In the genomic region with DNA sequence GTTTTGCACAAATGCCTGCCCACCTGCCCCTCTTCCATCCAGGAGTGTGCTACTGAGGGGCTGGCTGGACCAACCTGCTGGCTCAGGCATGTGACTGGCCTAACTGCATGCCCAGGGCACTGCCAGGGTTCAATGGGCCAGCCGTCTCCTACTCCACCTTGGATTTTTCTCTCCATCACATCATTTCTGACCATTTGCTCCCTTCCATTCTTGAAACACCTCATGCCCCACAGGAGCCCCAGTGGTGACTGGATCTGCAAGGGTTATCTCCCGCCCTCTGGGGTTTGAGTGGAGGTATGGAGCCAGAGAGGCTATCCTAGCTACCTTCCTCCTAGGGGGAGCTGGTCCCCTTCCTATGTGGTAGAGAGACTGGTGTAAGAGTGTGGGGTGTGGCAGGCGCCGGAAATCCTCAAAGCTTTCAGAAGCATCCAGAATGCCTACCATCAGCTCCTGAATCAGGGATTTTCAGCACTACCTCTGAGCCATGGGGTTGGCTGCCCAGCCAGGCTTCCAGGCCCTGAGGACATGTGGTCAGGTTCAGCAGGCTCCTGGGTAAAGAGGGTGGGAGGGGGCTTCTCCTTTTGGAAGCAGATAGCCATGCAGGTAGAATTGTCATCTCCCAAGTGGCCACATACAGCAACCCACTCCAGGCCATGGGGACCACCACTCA, we compare ENCODE assay signal across 16 cellular contexts. TPM values are rescaled to one million over a fixed set of nuclear protein-coding genes. Genes with fewer than 3 reads are reported as not detected.
A peak's percentile ranks its signal among the peaks of the same experiment; 100 is the strongest.
DNase-seq lines count a peak whose midpoint lies in the region; ATAC-seq and TF ChIP-seq lines count a peak whose summit lies in the region.
"Had no signal": no experiment of that assay in that cellular context is flagged by ENCODE, and none has a peak within 500 bp of the region (broad histone marks: within the 10 kb centered on the region; RNA-seq: fewer than 3 reads in every experiment).

No MANE protein-coding gene starts in this region.

- H4K8ac ChIP-seq in mesendoderm (ENCODE audit: low read depth, low read length) = no peak overlapping the region

- H2AK5ac ChIP-seq in mesendoderm (ENCODE audit: low read length) = no peak overlapping the region

- H3K27ac ChIP-seq in left ventricle myocardium inferior (replicated peaks) (no peak overlapping the region), RWPE2 (ENCODE audit: poor library complexity, severe bottlenecking) (no peak overlapping the region), mesendoderm (ENCODE audit: low read depth, low read length) (no peak overlapping the region), esophagus muscularis mucosa (replicated peaks in 1 of 4) (no peak overlapping the region), lower lobe of right lung (no peak overlapping the region)
- H3K27ac ChIP-seq: SJCRH30 had no signal

- H3K9ac ChIP-seq in mesendoderm (ENCODE audit: low read length) = no peak overlapping the region

- H3K4me3 ChIP-seq in left ventricle myocardium inferior (no peak overlapping the region), RWPE2 (ENCODE audit: severe bottlenecking) (no peak overlapping the region), mesendoderm (ENCODE audit: low read length) (no peak overlapping the region), esophagus muscularis mucosa (no peak overlapping the region), lower lobe of right lung (no peak overlapping the region)
- H3K4me3 ChIP-seq: HAP-1, SJCRH30 had no signal

- no peaks in the 10 kb centered on the region for H3K9me3 ChIP-seq in left ventricle myocardium inferior (replicated peaks)
- H3K9me3 ChIP-seq in RWPE2 (ENCODE audit: severe bottlenecking) = no peaks in the 10 kb centered on the region
- H3K9me3 ChIP-seq in esophagus muscularis mucosa = no peaks in the 10 kb centered on the region
- no peaks in the 10 kb centered on the region for H3K9me3 ChIP-seq in lower lobe of right lung
- H3K9me3 ChIP-seq: HAP-1, SJCRH30 had no signal

- H3K79me2 ChIP-seq in mesendoderm (ENCODE audit: control insufficient read depth, insufficient read depth, low read length) = peaks cover 18% of the 10 kb centered on the region

- no peak overlapping the region for H3K4ac ChIP-seq in mesendoderm (ENCODE audit: low read depth, low read length)

- no peak overlapping the region for H3K23ac ChIP-seq in mesendoderm (ENCODE audit: low read length)

- intact Hi-C loops in cardiac septum (cut with DNase I) = loop anchor here (10.0 kb wide), 1 partner anchor 1017 kb away; no protein-coding TSS in a partner anchor
- intact Hi-C loops in left ventricle myocardium inferior (cut with micrococcal nuclease) = no loop called here
- intact Hi-C loops in esophagus muscularis mucosa (cut with DNase I) = loop anchor here (10.0 kb wide), 1 partner anchor 293 kb away; a partner anchor contains a TSS
- intact Hi-C loops in lower lobe of right lung (cut with DNase I) = no loop called here

- no peak overlapping the region for H4K5ac ChIP-seq in mesendoderm (ENCODE audit: low read length)

- H3K4me1 ChIP-seq in left ventricle myocardium inferior = peaks cover 37% of the 10 kb centered on the region
- H3K4me1 ChIP-seq in RWPE2 (ENCODE audit: insufficient read depth, poor library complexity, severe bottlenecking) = peaks cover 3% of the 10 kb centered on the region
- H3K4me1 ChIP-seq in mesendoderm (ENCODE audit: control insufficient read depth, low read depth, low read length) = peaks cover 5% of the 10 kb centered on the region
- peaks cover 21 to 32% (median 28%) of the 10 kb centered on the region in 4 donors for H3K4me1 ChIP-seq in esophagus muscularis mucosa
- H3K4me1 ChIP-seq in lower lobe of right lung = peaks cover 28% of the 10 kb centered on the region

- H3K27me3 ChIP-seq in left ventricle myocardium inferior (ENCODE audit: low read depth) (no peaks in the 10 kb centered on the region), RWPE2 (ENCODE audit: insufficient read depth, poor library complexity, severe bottlenecking) (no peaks in the 10 kb centered on the region), mesendoderm (ENCODE audit: insufficient read depth, low read length, poor library complexity) (no peaks in the 10 kb centered on the region), esophagus muscularis mucosa (no peaks in the 10 kb centered on the region), lower lobe of right lung (ENCODE audit: low read depth) (no peaks in the 10 kb centered on the region)
- H3K27me3 ChIP-seq: SJCRH30 had no signal

- no peak overlapping the region for H3K56ac ChIP-seq in mesendoderm (ENCODE audit: low read length)

- WGBS in mesendoderm (ENCODE audit: extremely low coverage, insufficient coverage, low lambda C conversion rate) = no CpG with 5 or more reads among the region's 4 CpGs
- 95% methylated on average over 4 of the region's 4 CpGs for WGBS in esophagus muscularis mucosa

- no peak for TF ChIP-seq POLR2A in esophagus muscularis mucosa (IDR thresholded peaks at IDR 0.05; ENCODE audit: low read depth)

- DNase-seq in cardiac septum (ENCODE audit: low spot score) (peak; percentile 50), left ventricle myocardium inferior (no peak), RWPE2 (ENCODE audit: low spot score) (peak; percentile 15), mesendoderm (peak; percentile 60), esophagus muscularis mucosa (ENCODE audit: extremely low spot score) (no peak), lower lobe of right lung (no peak), DMS114 treated with DMSO at 0.1 percent for 48 hours (lab: John Stamatoyannopoulos, UW; ENCODE audit: unreplicated experiment) (no peak)
- DNase-seq: ACHN; CD4-positive, alpha-beta memory T cell; Kasumi-1; NCI-H1105 treated with DMSO at 0.1 percent for 48 hours; NCI-H187 treated with DMSO at 0.1 percent for 48 hours; NCI-H2171; SJCRH30 had no signal

- TF ChIP-seq CTCF in left ventricle myocardium inferior (IDR thresholded peaks at IDR 0.05; ENCODE audit: borderline replicate concordance) (no peak), RWPE2 (IDR thresholded peaks at IDR 0.05; ENCODE audit: poor library complexity, severe bottlenecking) (no peak), esophagus muscularis mucosa (IDR thresholded peaks at IDR 0.05) (no peak), lower lobe of right lung (IDR thresholded peaks at IDR 0.05) (no peak)

- peaks cover 9% of the 10 kb centered on the region for H3K79me1 ChIP-seq in mesendoderm (ENCODE audit: low read length)

- no peak overlapping the region for H3K4me2 ChIP-seq in mesendoderm (ENCODE audit: low read length)

- no peak for TF ChIP-seq EP300 in esophagus muscularis mucosa (IDR thresholded peaks at IDR 0.05)

- H3K18ac ChIP-seq in mesendoderm (ENCODE audit: low read length) = no peak overlapping the region

- H3K36me3 ChIP-seq in left ventricle myocardium inferior (peaks cover 5% of the 10 kb centered on the region), RWPE2 (ENCODE audit: low read depth) (peaks cover 24% of the 10 kb centered on the region), mesendoderm (ENCODE audit: control insufficient read depth, insufficient read depth, low read length) (no peaks in the 10 kb centered on the region), esophagus muscularis mucosa (peaks cover 0 to 8% (median 4%) of the 10 kb centered on the region in 4 donors), lower lobe of right lung (peaks cover 10% of the 10 kb centered on the region)
- H3K36me3 ChIP-seq: SJCRH30 had no signal

- no peak overlapping the region for H2BK15ac ChIP-seq in mesendoderm (replicated peaks; ENCODE audit: low read depth)

- H2BK5ac ChIP-seq in mesendoderm (ENCODE audit: low read length) = no peak overlapping the region

- no peak for ATAC-seq in RWPE2 (ENCODE audit: low read depth)
- ATAC-seq in lower lobe of right lung = no peak
- no peak for ATAC-seq in GM21619 (IDR thresholded peaks at IDR 0.05; ENCODE audit: unreplicated experiment)

- no peak overlapping the region for H2BK120ac ChIP-seq in mesendoderm (ENCODE audit: low read depth, low read length)

RNA-seq across cellular contexts. Expression of a gene that starts 2.9 kb away (rescaled TPM):
- total RNA-seq in cardiac septum (77.6 TPM), left ventricle myocardium inferior (48.5 TPM), esophagus muscularis mucosa (10 to 100 TPM; 16.2 to 34.6 (median 24.9) TPM), lower lobe of right lung (59.8 TPM)
- 202 TPM for polyA plus RNA-seq in mesendoderm (2013, experiment 1 of 2)
- 199 TPM for polyA plus RNA-seq in mesendoderm (2013, experiment 2 of 2)

RNA-seq across cellular contexts. Expression of a gene that starts 8.9 kb away (rescaled TPM):
- 18.1 TPM for total RNA-seq in cardiac septum
- total RNA-seq in left ventricle myocardium inferior = 12.5 TPM
- 39.4 TPM for polyA plus RNA-seq in mesendoderm (2013, experiment 1 of 2)
- polyA plus RNA-seq in mesendoderm (2013, experiment 2 of 2) = 38.7 TPM
- 10 to 100 TPM; 27.8 to 50.5 (median 42.6) TPM for total RNA-seq in esophagus muscularis mucosa
- total RNA-seq in lower lobe of right lung = 24.3 TPM

Comparison
In these comparisons a context has a peak if more than half of its experiments do, and no peak if none do; other contexts are left out.
1. DNase-seq: peak in cardiac septum (single experiment), RWPE2 (single experiment) and mesendoderm (single experiment); none in left ventricle myocardium inferior (single experiment), esophagus muscularis mucosa (single experiment), lower lobe of right lung (single experiment) and DMS114 treated with DMSO at 0.1 percent for 48 hours (single experiment).
2. intact Hi-C loops: an anchor here in cardiac septum (10.0 kb wide) and esophagus muscularis mucosa (10.0 kb wide); none called in left ventricle myocardium inferior and lower lobe of right lung.